ENCODE assay signal across 23 cellular contexts in the genomic region with DNA sequence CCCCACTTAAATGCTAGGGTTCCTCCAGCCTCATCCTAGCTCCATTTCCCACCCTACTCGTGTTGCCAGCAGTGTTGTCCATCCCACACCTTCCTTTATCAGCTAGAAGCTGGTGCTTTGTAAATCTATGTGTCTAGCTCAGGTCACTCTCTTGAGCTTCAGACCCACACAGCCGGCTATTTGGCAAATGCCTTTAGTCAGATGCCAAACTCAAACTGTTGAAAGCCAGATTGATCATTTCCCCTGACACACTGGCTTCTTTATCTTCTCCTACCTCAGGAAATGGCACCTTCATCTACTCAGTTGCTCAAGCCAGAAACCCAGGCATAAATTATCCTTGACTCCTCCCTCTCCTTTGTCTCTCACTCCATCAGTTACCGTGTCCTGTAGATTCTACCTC.
A peak's percentile ranks its signal among the peaks of the same experiment; 100 is the strongest.
DNase-seq lines count a peak whose midpoint lies in the region; ATAC-seq, FAIRE-seq and TF ChIP-seq lines count a peak whose summit lies in the region.
"Had no signal": no experiment of that assay in that cellular context is flagged by ENCODE, and none has a peak within 500 bp of the region (broad histone marks: within the 10 kb centered on the region; RNA-seq: fewer than 3 reads in every experiment).

No MANE protein-coding gene starts in this region.

- H2BK15ac ChIP-seq in IMR-90 (ENCODE audit: low read depth, low read length) (peak overlapping the region; percentile 61; the same call in 1 of the 3 replicates), mesenchymal stem cell (ENCODE audit: low read depth, poor library complexity, severe bottlenecking) (no peak overlapping the region)

- peaks cover 16% of the 10 kb centered on the region for H3K4me1 ChIP-seq in IMR-90 (ENCODE audit: control insufficient read depth, insufficient read depth, low read length)
- peaks cover 22% of the 10 kb centered on the region for H3K4me1 ChIP-seq in mesenchymal stem cell (ENCODE audit: control insufficient read depth, insufficient read depth, low read depth, low read length)
- H3K4me1 ChIP-seq: BLaER1 had no signal

- no peaks in the 10 kb centered on the region for H3K27me3 ChIP-seq in IMR-90 (ENCODE audit: control insufficient read depth, insufficient read depth, low read length)
- peaks cover 0 to 3% of the 10 kb centered on the region in 2 experiments for H3K27me3 ChIP-seq in mesenchymal stem cell (ENCODE audit: control insufficient read depth in 1 of 2, insufficient read depth in 1 of 2, low read length in 2 of 2)
- H3K27me3 ChIP-seq: BE2C, BLaER1 had no signal

- no peak overlapping the region for H3K9ac ChIP-seq in IMR-90 (ENCODE audit: low read depth, low read length)
- no peak overlapping the region for H3K9ac ChIP-seq in mesenchymal stem cell (ENCODE audit: low read length)
- H3K9ac ChIP-seq: BLaER1 had no signal

- peaks cover 23% of the 10 kb centered on the region for H3K9me1 ChIP-seq in IMR-90 (ENCODE audit: insufficient read depth, low read length)

- ATAC-seq in IMR-90 (ENCODE audit: low read depth) (no peak), HG02981 (IDR thresholded peaks at IDR 0.05; ENCODE audit: unreplicated experiment) (no peak), omental fat pad (ENCODE audit: low FRiP score) (no peak)

- H3K4me2 ChIP-seq in IMR-90 (ENCODE audit: low read depth, low read length) = no peak overlapping the region
- no peak overlapping the region for H3K4me2 ChIP-seq in mesenchymal stem cell (ENCODE audit: low read length, poor library complexity, severe bottlenecking)
- H3K4me2 ChIP-seq: BLaER1 had no signal

- H3K36me3 ChIP-seq in IMR-90 (ENCODE audit: control insufficient read depth, insufficient read depth, low read length) (no peaks in the 10 kb centered on the region), mesenchymal stem cell (ENCODE audit: control insufficient read depth in 1 of 2, insufficient read depth in 2 of 2, low read depth in 1 of 2, low read length in 2 of 2) (no peaks in the 10 kb centered on the region)
- H3K36me3 ChIP-seq: BE2C, BLaER1 had no signal

- in situ Hi-C loops in IMR-90 (cut with MboI; ENCODE audit: low sequenced_read_pairs) = no loop called here

- no peak overlapping the region for H2BK5ac ChIP-seq in IMR-90 (ENCODE audit: low read depth, low read length, poor library complexity, severe bottlenecking)
- no peak overlapping the region for H2BK5ac ChIP-seq in mesenchymal stem cell (ENCODE audit: low read depth, low read length, poor library complexity, severe bottlenecking)

- H4K20me1 ChIP-seq in IMR-90 (ENCODE audit: insufficient read depth, low read length) = no peaks in the 10 kb centered on the region
- H4K20me1 ChIP-seq: BLaER1 had no signal

- dilution Hi-C loops in IMR-90 (cut with HindIII; ENCODE audit: low sequenced_read_pairs, unreplicated experiment) = no loop called here

- H4K5ac ChIP-seq in IMR-90 (ENCODE audit: low read depth, low read length) = no peak overlapping the region

- H3K14ac ChIP-seq in IMR-90 (replicated peaks; ENCODE audit: low read depth, low read length) (0 out of 2 replicates have a peak overlapping the region, but pooled peaks have one; percentile 7), mesenchymal stem cell (ENCODE audit: low read length in 2 of 2) (no peak overlapping the region)

- H2AK9ac ChIP-seq in IMR-90 (replicated peaks; ENCODE audit: low read depth, low read length, poor library complexity) = no peak overlapping the region

- no TSS peak for BruUV-seq in IMR-90 (replicated peaks; lab: Mats Ljungman, UMichigan)

- H2BK120ac ChIP-seq in IMR-90 (ENCODE audit: low read depth, low read length) (no peak overlapping the region), mesenchymal stem cell (ENCODE audit: low read depth, low read length) (no peak overlapping the region)

- TF ChIP-seq POLR2A in IMR-90 (IDR thresholded peaks at IDR 0.05; ENCODE audit: low read depth, low read length) = no peak

- TF ChIP-seq CTCF in IMR-90 (conservative IDR thresholded peaks at IDR 0.05; ENCODE audit: low read depth, low read length) = no peak
- no peak for TF ChIP-seq CTCF in omental fat pad (IDR thresholded peaks at IDR 0.05)

- intact Hi-C loops in IMR-90 (cut with micrococcal nuclease) = no loop called here

- H3K56ac ChIP-seq in IMR-90 (ENCODE audit: extremely low read depth, insufficient read depth, low read length) = no peak overlapping the region

- no peak overlapping the region for H3K4ac ChIP-seq in IMR-90 (ENCODE audit: low read depth, low read length)
- no peak overlapping the region for H3K4ac ChIP-seq in mesenchymal stem cell (ENCODE audit: low read depth in 1 of 2, low read length in 2 of 2)

- no peak for TF ChIP-seq RAD21 in IMR-90 (IDR thresholded peaks at IDR 0.05; ENCODE audit: low read length)

- CTCF ChIA-PET in IMR-90 (lab: Yijun Ruan, JAX) = no interaction called here

- H4K91ac ChIP-seq in IMR-90 (ENCODE audit: insufficient read depth, low read depth, low read length) (no peak overlapping the region), mesenchymal stem cell (ENCODE audit: low read length) (no peak overlapping the region)

- peak; percentile 84 for FAIRE-seq in urothelium cell line (lab: Jason Lieb, UNC)
- FAIRE-seq: A204.1, G401.6, GM12891 had no signal

- peak overlapping the region in 1 of 2 experiments; percentile 7 for H2BK12ac ChIP-seq in mesenchymal stem cell (ENCODE audit: low read length in 2 of 2)

- H3K4me3 ChIP-seq in IMR-90 (ENCODE audit: insufficient read depth, low read depth, low read length) = no peak overlapping the region
- no peak overlapping the region for H3K4me3 ChIP-seq in mesenchymal stem cell (ENCODE audit: insufficient read depth in 1 of 2, low read depth in 1 of 2, low read length in 2 of 2)
- H3K4me3 ChIP-seq: BLaER1 had no signal

- no peak for DNase-seq in IMR-90
- peak; percentile 37 for DNase-seq in amniotic epithelial cell (ENCODE audit: low read depth)
- DNase-seq in mesenchymal stem cell = no peak
- DNase-seq in urothelium cell line (ENCODE audit: low spot score) = no peak
- DNase-seq in activated naive CD4-positive, alpha-beta T cell treated with Interleukin-2 at 50 U/mL for 16 hours = no peak
- DNase-seq in NAMALWA (ENCODE audit: low spot score) = no peak
- no peak for DNase-seq in omental fat pad (ENCODE audit: low spot score)
- DNase-seq: 8988T; ACHN; BE2C; C1 segment of cervical spinal cord; CD4-positive, alpha-beta memory T cell; CD4-positive, CD25-positive, alpha-beta regulatory T cell; CD8-positive, alpha-beta memory T cell; COR-L47; DMS 273 treated with DMSO at 0.1 percent for 48 hours; DMS79 treated with DMSO at 0.1 percent for 48 hours; GF-D8 had no signal

- H3K27ac ChIP-seq in IMR-90 (ENCODE audit: insufficient read depth, low read length) = no peak overlapping the region
- H3K27ac ChIP-seq in mesenchymal stem cell (ENCODE audit: low read length, poor library complexity, severe bottlenecking) = no peak overlapping the region
- H3K27ac ChIP-seq: BLaER1 had no signal

- H3K18ac ChIP-seq in IMR-90 (ENCODE audit: low read depth, low read length) (no peak overlapping the region), mesenchymal stem cell (ENCODE audit: low read depth in 1 of 2, low read length in 2 of 2) (no peak overlapping the region)

- H2AFZ ChIP-seq in IMR-90 (replicated peaks; ENCODE audit: low read length, poor library complexity) = no peak overlapping the region
- no peak overlapping the region for H2AFZ ChIP-seq in mesenchymal stem cell (ENCODE audit: low read depth, low read length)

- H3K79me1 ChIP-seq in IMR-90 (ENCODE audit: low read depth in 1 of 2, low read length in 2 of 2) (peaks cover 5 to 18% of the 10 kb centered on the region in 2 experiments; a peak in 3 of 4 replicates), mesenchymal stem cell (replicated peaks; ENCODE audit: low read length, poor library complexity, severe bottlenecking) (peaks cover 3% of the 10 kb centered on the region)

- H3K9me3 ChIP-seq in IMR-90 (ENCODE audit: control insufficient read depth, insufficient read depth, low read length) (no peaks in the 10 kb centered on the region), mesenchymal stem cell (ENCODE audit: control insufficient read depth, low read length) (no peaks in the 10 kb centered on the region)
- H3K9me3 ChIP-seq: BE2C, BLaER1 had no signal

- H2BK20ac ChIP-seq in IMR-90 (ENCODE audit: low read depth, low read length) = no peak overlapping the region

- H3K23ac ChIP-seq in IMR-90 (ENCODE audit: low read depth, low read length) (no peak overlapping the region), mesenchymal stem cell (ENCODE audit: low read length in 2 of 2) (no peak overlapping the region)

- 68% methylated on average over 3 of the region's 3 CpGs; no CpG with 5 or more reads in 1 of the 2 experiments for WGBS in IMR-90 (ENCODE audit: extremely low coverage in 2 of 2, insufficient read length in 1 of 2), 2 experiments
- 73% methylated on average over 3 of the region's 3 CpGs for WGBS in mesenchymal stem cell

- POLR2A ChIA-PET in IMR-90 (lab: Charles Lee; ENCODE audit: unreplicated experiment) = no interaction called here

- H4K8ac ChIP-seq in IMR-90 (ENCODE audit: low read depth in 2 of 2, low read length in 2 of 2) (no peak overlapping the region), mesenchymal stem cell (ENCODE audit: low read length) (no peak overlapping the region)

- H2AK5ac ChIP-seq in IMR-90 (ENCODE audit: low read depth, low read length) = peak overlapping the region; percentile 23
- peak overlapping the region; percentile 55 for H2AK5ac ChIP-seq in mesenchymal stem cell (ENCODE audit: low read length, severe bottlenecking)

TF ChIP-seq in IMR-90, 13 proteins besides CTCF, POLR2A, EP300 and RAD21:
- no peak for TF ChIP-seq MXI1 (IDR thresholded peaks at IDR 0.05; ENCODE audit: borderline replicate concordance, low read depth, low read length)
- TF ChIP-seq SMC3 (IDR thresholded peaks at IDR 0.05; ENCODE audit: low read depth, low read length) = no peak
- TF ChIP-seq, protein P1, sequence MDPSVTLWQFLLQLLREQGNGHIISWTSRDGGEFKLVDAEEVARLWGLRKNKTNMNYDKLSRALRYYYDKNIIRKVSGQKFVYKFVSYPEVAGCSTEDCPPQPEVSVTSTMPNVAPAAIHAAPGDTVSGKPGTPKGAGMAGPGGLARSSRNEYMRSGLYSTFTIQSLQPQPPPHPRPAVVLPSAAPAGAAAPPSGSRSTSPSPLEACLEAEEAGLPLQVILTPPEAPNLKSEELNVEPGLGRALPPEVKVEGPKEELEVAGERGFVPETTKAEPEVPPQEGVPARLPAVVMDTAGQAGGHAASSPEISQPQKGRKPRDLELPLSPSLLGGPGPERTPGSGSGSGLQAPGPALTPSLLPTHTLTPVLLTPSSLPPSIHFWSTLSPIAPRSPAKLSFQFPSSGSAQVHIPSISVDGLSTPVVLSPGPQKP (IDR thresholded peaks at IDR 0.05; ENCODE audit: borderline replicate concordance, low read depth, low read length) = no peak
